Comparison of ENCODE assay signal across 21 cellular contexts in the genomic region with DNA sequence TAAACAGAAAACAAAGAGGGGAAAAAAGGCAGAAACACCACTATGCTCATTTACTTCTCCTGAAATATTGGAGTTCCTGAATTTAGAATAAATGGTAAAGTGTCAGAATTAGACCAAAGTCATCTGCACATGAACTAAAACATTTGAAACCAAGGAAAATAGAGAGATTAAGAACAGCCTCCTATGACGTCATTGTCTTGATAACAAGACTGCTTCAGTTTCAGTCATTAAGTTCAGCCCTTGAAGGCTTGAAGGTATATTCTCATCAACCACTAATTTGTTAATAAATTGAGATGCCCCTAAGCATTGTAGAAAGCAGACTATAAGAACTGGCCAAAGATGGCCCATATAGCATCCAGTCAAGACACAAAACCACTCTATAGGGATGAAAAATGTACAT.
"Had no signal": no experiment of that assay in that cellular context is flagged by ENCODE, and none has a peak within 500 bp of the region (broad histone marks: within the 10 kb centered on the region; RNA-seq: fewer than 3 reads in every experiment).

No MANE protein-coding gene starts in this region.

- H3K4me1 ChIP-seq: colonic mucosa had no signal

- H3K36me3 Mint-ChIP-seq: activated naive CD8-positive, alpha-beta T cell had no signal

- H3K4me3 ChIP-seq: colonic mucosa, lung, upper lobe of right lung had no signal

- ATAC-seq: esophagus mucosa, left colon, right cardiac atrium, upper lobe of right lung had no signal

- H3K9me3 Mint-ChIP-seq: activated CD4-positive, alpha-beta T cell treated with anti-CD3 and anti-CD28 coated beads, Interleukin-2, amount 10 ng/mL, durations not matched to agents 24 days and 14 days; activated T-helper 2 cell treated with anti-CD3 and anti-CD28 coated beads, Interferon-gamma antibody, Interleukin-2, Interleukin-4, amounts not matched to agents 10 μg/mL and 5 μg/mL and 100 μg/mL, durations not matched to agents 14 hours and 24 hours and 36 hours; T-helper 2 cell treated with Interferon-gamma antibody and Interleukin-4, amounts not matched to agents 5 μg/mL and 100 μg/mL, for 36 hours had no signal

- H3K36me3 ChIP-seq: colonic mucosa, upper lobe of right lung had no signal

- DNase-seq: activated CD4-positive, alpha-beta T cell treated with anti-CD3 and anti-CD28 coated beads, Interleukin-2, amount 10 ng/mL, durations not matched to agents 24 days and 14 days; activated CD4-positive, CD25-positive, alpha-beta regulatory T cell; activated CD8-positive, alpha-beta memory T cell treated with anti-CD3 and anti-CD28 coated beads, Interleukin-2, amount 50 U/mL, for 48 hours; amniotic stem cell; central memory CD4-positive, alpha-beta T cell; colonic mucosa; left colon; midbrain; right cardiac atrium; small intestine; stimulated activated CD4-positive, alpha-beta T cell treated with anti-CD3 and anti-CD28 coated beads, Interleukin-4, amount 100 ng/mL, for 24 hours; stimulated activated naive CD4-positive, alpha-beta T cell; SW 1271; upper lobe of right lung had no signal

- H3K9me3 ChIP-seq: colonic mucosa, upper lobe of right lung had no signal

- H3K4me3 Mint-ChIP-seq: activated CD4-positive, alpha-beta T cell treated with anti-CD3 and anti-CD28 coated beads, Interleukin-2, amount 10 ng/mL, durations not matched to agents 24 days and 14 days; activated naive CD8-positive, alpha-beta T cell had no signal

- FAIRE-seq: endometrium, islet of Langerhans, small intestine had no signal

- H3K27ac ChIP-seq: colonic mucosa, upper lobe of right lung had no signal

- H3K27ac Mint-ChIP-seq: activated naive CD8-positive, alpha-beta T cell; activated T-helper 2 cell treated with anti-CD3 and anti-CD28 coated beads, Interferon-gamma antibody, Interleukin-2, Interleukin-4, amounts not matched to agents 10 μg/mL and 5 μg/mL and 100 μg/mL, durations not matched to agents 14 hours and 24 hours and 36 hours; T-helper 2 cell treated with Interferon-gamma antibody and Interleukin-4, amounts not matched to agents 5 μg/mL and 100 μg/mL, for 36 hours had no signal

- H3K27me3 ChIP-seq: colonic mucosa, upper lobe of right lung had no signal

- H3K27me3 Mint-ChIP-seq: activated CD4-positive, alpha-beta T cell treated with anti-CD3 and anti-CD28 coated beads, Interleukin-2, amount 10 ng/mL, durations not matched to agents 24 days and 14 days; activated naive CD8-positive, alpha-beta T cell had no signal
